ENCODE assay signal across 11 cellular contexts in the genomic region with DNA sequence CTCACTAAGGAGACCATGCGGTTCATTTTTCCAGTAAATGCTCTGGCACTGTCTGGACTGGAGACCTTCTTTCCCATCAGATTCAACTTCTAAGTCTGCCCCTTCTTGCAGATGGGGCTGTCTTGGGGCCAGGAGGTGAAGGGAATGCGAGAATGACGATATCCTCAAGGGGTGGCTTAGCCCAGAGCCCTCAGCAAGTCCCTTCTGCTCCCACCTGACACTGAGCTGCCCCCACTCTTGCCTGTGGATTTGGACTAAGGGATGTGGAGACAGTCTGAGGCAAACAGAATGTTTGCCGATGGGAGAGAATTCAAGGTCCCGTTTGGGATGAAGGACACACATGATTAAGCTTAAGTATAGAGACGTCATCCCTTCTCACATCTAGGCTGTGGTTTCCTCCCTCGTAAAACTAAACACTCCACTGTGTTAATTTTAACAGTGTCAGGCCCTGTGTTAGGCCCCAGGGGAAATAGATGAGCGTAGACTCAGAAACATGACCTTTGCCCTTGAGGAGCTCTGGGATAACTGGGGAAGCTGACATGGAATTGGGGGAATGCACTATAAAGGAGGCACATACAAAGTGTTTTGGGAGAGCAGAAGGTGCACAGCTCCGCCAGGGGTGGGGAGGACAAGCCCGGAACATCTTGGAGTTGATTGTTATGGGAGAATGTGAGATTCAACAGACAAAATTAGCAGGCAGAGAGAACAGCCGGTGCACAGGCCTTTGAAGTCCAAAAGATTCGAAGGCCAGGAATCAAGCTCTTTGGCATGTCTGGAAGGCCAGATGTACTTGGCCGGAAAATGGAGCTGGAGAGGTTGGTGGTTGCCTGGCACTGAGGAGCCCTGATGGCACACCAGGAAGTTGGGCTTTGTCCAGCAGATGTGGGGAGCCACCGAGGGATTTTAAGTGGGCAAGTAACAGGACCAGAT.
DNase-seq lines count a peak whose midpoint lies in the region; ATAC-seq and TF ChIP-seq lines count a peak whose summit lies in the region.
"Had no signal": no experiment of that assay in that cellular context is flagged by ENCODE, and none has a peak within 500 bp of the region (broad histone marks: within the 10 kb centered on the region; RNA-seq: fewer than 3 reads in every experiment).

No MANE protein-coding gene starts in this region.

- in situ Hi-C loops in HAP-1 (cut with MboI; ENCODE audit: low sequenced_read_pairs), result loop anchor here (25.0 kb wide), 2 partner anchors 560 to 1735 kb away; no protein-coding TSS in a partner anchor

- peaks cover 30% of the 10 kb centered on the region for H3K4me1 ChIP-seq in suprapubic skin
- H3K4me1 ChIP-seq in PC-9 (replicated peaks; ENCODE audit: insufficient read depth), result peaks cover 20% of the 10 kb centered on the region
- peaks cover 0 to 15% (median 3%) of the 10 kb centered on the region in 4 donors for H3K4me1 ChIP-seq in tibial artery
- no peaks in the 10 kb centered on the region for H3K4me1 ChIP-seq in HAP-1

- H2AFZ ChIP-seq in PC-9, result no peak overlapping the region

- no peaks in the 10 kb centered on the region for H3K79me2 ChIP-seq in PC-9 (ENCODE audit: low read depth)

- no peak for TF ChIP-seq POLR2A in suprapubic skin (IDR thresholded peaks at IDR 0.05)

- no peaks in the 10 kb centered on the region for H3K36me3 ChIP-seq in suprapubic skin
- peaks cover 3% of the 10 kb centered on the region; the same call in 1 of the 2 replicates for H3K36me3 ChIP-seq in PC-9 (ENCODE audit: low read depth)
- no peaks in the 10 kb centered on the region for H3K36me3 ChIP-seq in tibial artery
- H3K36me3 ChIP-seq in HAP-1 (replicated peaks), result no peaks in the 10 kb centered on the region

- BruUV-seq in PC-9 (replicated peaks; lab: Mats Ljungman, UMichigan), result no TSS peak

- CTCF ChIA-PET in PC-9 (lab: Charles Lee), result no interaction called here

- peak overlapping the region; percentile 13 for H3K27ac ChIP-seq in suprapubic skin
- H3K27ac ChIP-seq in PC-9, result no peak overlapping the region
- H3K27ac ChIP-seq in tibial artery, result peak overlapping the region in 1 of 2 donors; percentile 28
- H3K27ac ChIP-seq: WERI-Rb-1 had no signal

- no peaks in the 10 kb centered on the region for H3K9me2 ChIP-seq in PC-9 (ENCODE audit: insufficient read depth)

- H3K27me3 ChIP-seq in suprapubic skin (no peaks in the 10 kb centered on the region), PC-9 (ENCODE audit: insufficient read depth, low read depth) (no peaks in the 10 kb centered on the region), tibial artery (no peaks in the 10 kb centered on the region), HAP-1 (ENCODE audit: low read depth) (no peaks in the 10 kb centered on the region)

- no peak for TF ChIP-seq EP300 in suprapubic skin (IDR thresholded peaks at IDR 0.05)

- DNase-seq in fibroblast of villous mesenchyme (ENCODE audit: low read depth), result peak; percentile 50
- DNase-seq in suprapubic skin (ENCODE audit: low spot score in 2 of 2), result no peak
- DNase-seq in PC-9, result no peak
- no peak for DNase-seq in tibial artery
- no peak for DNase-seq in HAP-1 (ENCODE audit: low spot score in 2 of 2)
- DNase-seq: activated naive CD8-positive, alpha-beta T cell treated with anti-CD3 and anti-CD28 coated beads, Interleukin-2, amount 10 ng/mL, durations not matched to agents 7 days and 5 days; mesendoderm; NCI-H226; WERI-Rb-1 had no signal

- H4K20me1 ChIP-seq in PC-9 (ENCODE audit: insufficient read depth), result no peaks in the 10 kb centered on the region

- POLR2A ChIA-PET in PC-9 (lab: Charles Lee; ENCODE audit: unreplicated experiment), result no interaction called here

- ATAC-seq in GM19351 (IDR thresholded peaks at IDR 0.05; ENCODE audit: unreplicated experiment) (peak; percentile 78), HG03175 (IDR thresholded peaks at IDR 0.05; ENCODE audit: unreplicated experiment) (peak; percentile 74)

- no peak overlapping the region for H3K4me2 ChIP-seq in PC-9

- H3K9me3 ChIP-seq in suprapubic skin (no peaks in the 10 kb centered on the region), PC-9 (ENCODE audit: insufficient read depth, low read depth) (no peaks in the 10 kb centered on the region), tibial artery (no peaks in the 10 kb centered on the region), HAP-1 (no peaks in the 10 kb centered on the region)

- peaks cover 19% of the 10 kb centered on the region; the same call in 1 of the 2 replicates for H3F3A ChIP-seq in PC-9 (ENCODE audit: insufficient read depth, low read depth)

- no peak overlapping the region for H3K4me3 ChIP-seq in fibroblast of villous mesenchyme (ENCODE audit: low read depth, low read length)
- H3K4me3 ChIP-seq in suprapubic skin, result no peak overlapping the region
- H3K4me3 ChIP-seq in PC-9, result no peak overlapping the region
- no peak overlapping the region for H3K4me3 ChIP-seq in tibial artery
- no peak overlapping the region for H3K4me3 ChIP-seq in HAP-1

- 66% methylated on average over 14 of the region's 14 CpGs for WGBS in suprapubic skin

- TF ChIP-seq CTCF in fibroblast of villous mesenchyme (IDR thresholded peaks at IDR 0.05; ENCODE audit: insufficient read depth, low read depth, low read length) (no peak), suprapubic skin (IDR thresholded peaks at IDR 0.05) (no peak), PC-9 (conservative IDR thresholded peaks at IDR 0.05) (no peak), tibial artery (IDR thresholded peaks at IDR 0.05) (no peak)

- intact Hi-C loops in PC-9 (cut with micrococcal nuclease; ENCODE audit: unreplicated experiment) (no loop called here), tibial artery (cut with DNase I; ENCODE audit: low total_unique reads) (no loop called here)
